In genomic region chrX:41192880-41193279, GRCh38 we compare ENCODE assay signal across 19 cellular contexts.
DNase-seq lines count a peak whose midpoint lies in the region; FAIRE-seq and TF ChIP-seq lines count a peak whose summit lies in the region.
"Had no signal": no experiment of that assay in that cellular context is flagged by ENCODE, and none has a peak within 500 bp of the region (broad histone marks: within the 10 kb centered on the region; RNA-seq: fewer than 3 reads in every experiment).

No MANE protein-coding gene starts in this region.

- H3K4me1 Mint-ChIP-seq in T-helper 2 cell treated with Interferon-gamma antibody and Interleukin-4, amounts not matched to agents 5 μg/mL and 100 μg/mL, for 36 hours (ENCODE audit: low read depth), result no peaks in the 10 kb centered on the region
- H3K4me1 Mint-ChIP-seq in astrocyte (ENCODE audit: low read depth, unreplicated experiment) (peaks cover 9% of the 10 kb centered on the region), mesothelial cell of epicardium (no peaks in the 10 kb centered on the region)

- intact Hi-C loops in ascending aorta (cut with DNase I), result no loop called here

- H3K27ac Mint-ChIP-seq in T-helper 2 cell treated with Interferon-gamma antibody and Interleukin-4, amounts not matched to agents 5 μg/mL and 100 μg/mL, for 36 hours, result peak overlapping the region; percentile 74
- H3K27ac Mint-ChIP-seq in astrocyte (ENCODE audit: unreplicated experiment) (peak overlapping the region; percentile 82), mesothelial cell of epicardium (peak overlapping the region; percentile 59)
- H3K27ac Mint-ChIP-seq: dendritic cell treated with granulocyte-macrophage colony-stimulating factor and Interleukin-4, amounts not matched to agents 40 ng/mL and 50 ng/mL, for 4 days had no signal

- TF ChIP-seq CTCF in HEK293 (tag by site-specific recombination; IDR thresholded peaks at IDR 0.05) (no peak), astrocyte (IDR thresholded peaks at IDR 0.05; ENCODE audit: insufficient read depth, low read depth, low read length) (no peak), mesothelial cell of epicardium (IDR thresholded peaks at IDR 0.05; ENCODE audit: unreplicated experiment) (no peak), ascending aorta (IDR thresholded peaks at IDR 0.05) (no peak)

- no peak overlapping the region for H3K9ac ChIP-seq in astrocyte (ENCODE audit: low read length)
- H3K9ac ChIP-seq: BLaER1 had no signal

- no peaks in the 10 kb centered on the region for H3K27me3 ChIP-seq in astrocyte (ENCODE audit: insufficient read depth, low read length)
- H3K27me3 ChIP-seq in MG63, result no peaks in the 10 kb centered on the region
- H3K27me3 ChIP-seq in ascending aorta, result no peaks in the 10 kb centered on the region
- H3K27me3 ChIP-seq: BLaER1, thyroid gland had no signal

- H3K9me3 ChIP-seq in HEK293 (ENCODE audit: control insufficient read depth, insufficient read depth, low read depth, low read length) (no peaks in the 10 kb centered on the region), astrocyte (ENCODE audit: insufficient read depth, low read depth, low read length) (no peaks in the 10 kb centered on the region), MG63 (no peaks in the 10 kb centered on the region), ascending aorta (no peaks in the 10 kb centered on the region)
- H3K9me3 ChIP-seq: BLaER1, thyroid gland had no signal

- no peak overlapping the region for H2AFZ ChIP-seq in astrocyte (ENCODE audit: low read depth, low read length)

- CTCF ChIA-PET in HEK293 (lab: Yijun Ruan, JAX), result interaction anchor here (0.7 to 7.1 kb wide), 3 partner anchors 10 to 648 kb away, joined by 3 to 44 read pairs (median 5); no protein-coding TSS in a partner anchor

- POLR2A ChIA-PET in HEK293 (lab: Yijun Ruan, JAX), result no interaction called here

- H4K20me1 ChIP-seq in astrocyte (ENCODE audit: insufficient read depth, low read length), result peaks cover 3% of the 10 kb centered on the region
- H4K20me1 ChIP-seq: BLaER1 had no signal

- peaks cover 82 to 88% of the 10 kb centered on the region in 2 experiments for H3K36me3 ChIP-seq in HEK293 (ENCODE audit: control insufficient read depth in 2 of 2, insufficient read depth in 1 of 2, low read length in 2 of 2)
- peaks cover 4% of the 10 kb centered on the region for H3K36me3 ChIP-seq in astrocyte (ENCODE audit: insufficient read depth, low read length)
- peaks cover 21% of the 10 kb centered on the region for H3K36me3 ChIP-seq in MG63
- H3K36me3 ChIP-seq in ascending aorta, result peaks cover 23 to 56% of the 10 kb centered on the region in 2 donors

- H3K4me1 ChIP-seq in HEK293 (ENCODE audit: control insufficient read depth, insufficient read depth, low read length) (no peaks in the 10 kb centered on the region), astrocyte (ENCODE audit: insufficient read depth, low read length) (no peaks in the 10 kb centered on the region), ascending aorta (no peaks in the 10 kb centered on the region)
- H3K4me1 ChIP-seq: BLaER1 had no signal

- H3K27me3 Mint-ChIP-seq in T-helper 2 cell treated with Interferon-gamma antibody and Interleukin-4, amounts not matched to agents 5 μg/mL and 100 μg/mL, for 36 hours (ENCODE audit: low read depth), result no peaks in the 10 kb centered on the region
- H3K27me3 Mint-ChIP-seq in astrocyte (ENCODE audit: low read depth, unreplicated experiment), result no peaks in the 10 kb centered on the region
- H3K27me3 Mint-ChIP-seq in mesothelial cell of epicardium (ENCODE audit: low read depth), result no peaks in the 10 kb centered on the region
- H3K27me3 Mint-ChIP-seq: dendritic cell treated with granulocyte-macrophage colony-stimulating factor and Interleukin-4, amounts not matched to agents 40 ng/mL and 50 ng/mL, for 4 days had no signal

- no peak overlapping the region for H3K4me3 Mint-ChIP-seq in T-helper 2 cell treated with Interferon-gamma antibody and Interleukin-4, amounts not matched to agents 5 μg/mL and 100 μg/mL, for 36 hours
- H3K4me3 Mint-ChIP-seq in astrocyte (ENCODE audit: unreplicated experiment) (no peak overlapping the region), mesothelial cell of epicardium (no peak overlapping the region)
- H3K4me3 Mint-ChIP-seq: activated T-cell treated with anti-CD3 and anti-CD28 coated beads, Interleukin-2, amount 50 U/mL, for 4 hours; dendritic cell treated with granulocyte-macrophage colony-stimulating factor and Interleukin-4, amounts not matched to agents 40 ng/mL and 50 ng/mL, for 4 days had no signal

- peaks cover 8% of the 10 kb centered on the region for H3K79me2 ChIP-seq in astrocyte (ENCODE audit: insufficient read depth, low read length)

- FAIRE-seq in astrocyte (lab: Jason Lieb, UNC), result no peak
- FAIRE-seq: small intestine had no signal

- H3K27ac ChIP-seq in HEK293 (ENCODE audit: extremely low read depth, low read depth, low read length), result peak overlapping the region; percentile 62
- no peak overlapping the region for H3K27ac ChIP-seq in astrocyte (ENCODE audit: low read depth, low read length)
- H3K27ac ChIP-seq in ascending aorta, result no peak overlapping the region
- H3K27ac ChIP-seq: BLaER1, thyroid gland had no signal

- no peak overlapping the region for H3K4me2 ChIP-seq in astrocyte (ENCODE audit: low read length)
- H3K4me2 ChIP-seq: BLaER1 had no signal

- H3K9me3 Mint-ChIP-seq in T-helper 2 cell treated with Interferon-gamma antibody and Interleukin-4, amounts not matched to agents 5 μg/mL and 100 μg/mL, for 36 hours, result no peaks in the 10 kb centered on the region
- H3K9me3 Mint-ChIP-seq in astrocyte (ENCODE audit: unreplicated experiment) (peaks cover 2% of the 10 kb centered on the region), mesothelial cell of epicardium (peaks cover 25% of the 10 kb centered on the region)
- H3K9me3 Mint-ChIP-seq: activated T-cell treated with anti-CD3 and anti-CD28 coated beads, Interleukin-2, amount 50 U/mL, for 4 hours; dendritic cell treated with granulocyte-macrophage colony-stimulating factor and Interleukin-4, amounts not matched to agents 40 ng/mL and 50 ng/mL, for 4 days had no signal

- DNase-seq in T-helper 2 cell treated with Interferon-gamma antibody and Interleukin-4, amounts not matched to agents 5 μg/mL and 100 μg/mL, for 36 hours (ENCODE audit: low spot score), result no peak
- DNase-seq in T-helper 2 cell (no peak), astrocyte (ENCODE audit: low read depth) (no peak), mesothelial cell of epicardium (ENCODE audit: low spot score in 2 of 2, unreplicated experiment in 2 of 2) (no peak), activated gamma-delta T cell (lab: John Stamatoyannopoulos, UW) (no peak), MG63 (no peak), ascending aorta (ENCODE audit: low spot score in 2 of 2) (no peak)
- DNase-seq: 8988T; activated CD4-positive, CD25-positive, alpha-beta regulatory T cell treated with anti-CD3 and anti-CD28 coated beads, Interleukin-2, amount 50 U/mL, for 72 hours; activated T-cell treated with anti-CD3 and anti-CD28 coated beads, Interleukin-2, amount 50 U/mL, for 4 hours; aorta; glutamatergic neuron; NCI-H2081 treated with DMSO at 0.1 percent for 48 hours; NCI-H510A treated with DMSO at 0.1 percent for 48 hours; small intestine; thyroid gland had no signal

- H3K36me3 Mint-ChIP-seq in T-helper 2 cell treated with Interferon-gamma antibody and Interleukin-4, amounts not matched to agents 5 μg/mL and 100 μg/mL, for 36 hours (ENCODE audit: low read depth), result peaks cover 37% of the 10 kb centered on the region
- H3K36me3 Mint-ChIP-seq in astrocyte (ENCODE audit: low read depth, unreplicated experiment) (peaks cover 6% of the 10 kb centered on the region), mesothelial cell of epicardium (peaks cover 18% of the 10 kb centered on the region)

- H3K4me3 ChIP-seq in HEK293 (ENCODE audit: low read depth, low read length), result no peak overlapping the region
- no peak overlapping the region for H3K4me3 ChIP-seq in astrocyte (ENCODE audit: insufficient read depth, low read depth, low read length)
- no peak overlapping the region for H3K4me3 ChIP-seq in MG63
- no peak overlapping the region for H3K4me3 ChIP-seq in ascending aorta
- H3K4me3 ChIP-seq: BLaER1, thyroid gland had no signal

TF ChIP-seq in HEK293, 187 proteins besides CTCF, POLR2A, EP300 and RAD21 (continues in another document):
- TF ChIP-seq ZNF280D (tag by site-specific recombination; IDR thresholded peaks at IDR 0.05), result no peak
- no peak for TF ChIP-seq ZNF211 (tag by site-specific recombination; IDR thresholded peaks at IDR 0.05; ENCODE audit: low read depth)
- TF ChIP-seq, protein P1, sequence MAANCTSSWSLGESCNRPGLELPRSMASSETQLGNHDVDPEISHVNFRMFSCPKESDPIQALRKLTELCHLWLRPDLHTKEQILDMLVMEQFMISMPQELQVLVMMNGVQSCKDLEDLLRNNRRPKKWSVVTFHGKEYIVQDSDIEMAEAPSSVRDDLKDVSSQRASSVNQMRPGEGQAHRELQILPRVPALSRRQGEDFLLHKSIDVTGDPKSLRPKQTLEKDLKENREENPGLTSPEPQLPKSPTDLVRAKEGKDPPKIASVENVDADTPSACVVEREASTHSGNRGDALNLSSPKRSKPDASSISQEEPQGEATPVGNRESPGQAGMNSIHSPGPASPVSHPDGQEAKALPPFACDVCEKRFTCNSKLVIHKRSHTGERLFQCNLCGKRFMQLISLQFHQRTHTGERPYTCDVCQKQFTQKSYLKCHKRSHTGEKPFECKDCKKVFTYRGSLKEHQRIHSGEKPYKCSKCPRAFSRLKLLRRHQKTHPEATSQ (tag by site-specific recombination; IDR thresholded peaks at IDR 0.05), result no peak
- TF ChIP-seq ZNF112 (tag by site-specific recombination; IDR thresholded peaks at IDR 0.05), result no peak
- no peak for TF ChIP-seq ZNF335 (tag by site-specific recombination; conservative IDR thresholded peaks at IDR 0.05)
